ENCODE assay signal across 8 cellular contexts in genomic region chr14:68248481-68249255, GRCh38.
DNase-seq lines count a peak whose midpoint lies in the region; ATAC-seq, FAIRE-seq and TF ChIP-seq lines count a peak whose summit lies in the region.

No MANE protein-coding gene starts in this region.

- TF ChIP-seq CTCF in AG10803 (conservative IDR thresholded peaks at IDR 0.05; ENCODE audit: low read length), result peak; percentile 64
- TF ChIP-seq CTCF in GM12872 (IDR thresholded peaks at IDR 0.05; ENCODE audit: insufficient read depth, low read depth, low read length), result peak; percentile 50; the same call in 2 of the 3 replicates
- TF ChIP-seq CTCF in activated CD8-positive, alpha-beta T cell treated with anti-CD3 and anti-CD28 coated beads for 36 hours (IDR thresholded peaks at IDR 0.05), result peak; percentile 87
- peak; percentile 22 to 38 (median 32) for TF ChIP-seq CTCF in pancreas (IDR thresholded peaks at IDR 0.05)

- POLR2A ChIA-PET in activated CD8-positive, alpha-beta T cell treated with anti-CD3 and anti-CD28 coated beads for 36 hours (lab: Charles Lee), result interaction anchor here (1.0 kb wide), 1 partner anchor 12 kb away, joined by 3 read pairs; no protein-coding TSS in a partner anchor

- ATAC-seq in activated CD8-positive, alpha-beta T cell treated with anti-CD3 and anti-CD28 coated beads for 36 hours, result peak; percentile 70
- ATAC-seq in pancreas (peak; percentile 68 to 83 (median 81)), GM21390 (IDR thresholded peaks at IDR 0.05; ENCODE audit: unreplicated experiment) (no peak)

- H3K36me3 ChIP-seq in pancreas, result no peaks in the 10 kb centered on the region

- no peak overlapping the region for H3K27ac Mint-ChIP-seq in activated CD8-positive, alpha-beta T cell treated with anti-CD3 and anti-CD28 coated beads for 36 hours

- intact Hi-C loops in activated CD8-positive, alpha-beta T cell treated with anti-CD3 and anti-CD28 coated beads for 36 hours (cut with micrococcal nuclease), result loop anchor here (5.0 to 10.0 kb wide), 2 partner anchors 304 to 569 kb away; no protein-coding TSS in a partner anchor
- intact Hi-C loops in pancreas (cut with DNase I), result loop anchor here in 2 of 3 donors (5.0 to 10.0 kb wide), 4 partner anchors 314 to 566 kb away; no protein-coding TSS in a partner anchor

- peak overlapping the region; percentile 6 to 88 (median 50) for H3K27ac ChIP-seq in pancreas

- peaks cover 40 to 72% (median 41%) of the 10 kb centered on the region in 3 donors for H3K4me1 ChIP-seq in pancreas

- no peak overlapping the region for H3K4me3 Mint-ChIP-seq in activated CD8-positive, alpha-beta T cell treated with anti-CD3 and anti-CD28 coated beads for 36 hours

- peak; percentile 95 for FAIRE-seq in pancreas (lab: Jason Lieb, UNC)

- CTCF ChIA-PET in activated CD8-positive, alpha-beta T cell treated with anti-CD3 and anti-CD28 coated beads for 36 hours (lab: Charles Lee), result interaction anchor here (0.7 to 8.3 kb wide), 31 partner anchors 8 to 596 kb away, joined by 3 to 87 read pairs (median 3); partner anchors contain the start of gene ZFP36L1

- DNase-seq in AG10803 (ENCODE audit: low read depth), result peak; percentile 84
- DNase-seq in NCI-H1930 (lab: John Stamatoyannopoulos, UW), result peak; percentile 50 to 58
- DNase-seq in activated CD8-positive, alpha-beta T cell treated with anti-CD3 and anti-CD28 coated beads for 36 hours, result no peak
- peak; percentile 61 for DNase-seq in germinal center (ENCODE audit: low spot score)
- peak in 5 of 6 donors; percentile 37 to 61 (median 46) for DNase-seq in pancreas
- DNase-seq in ureter (ENCODE audit: low spot score), result no peak

- no peaks in the 10 kb centered on the region for H3K36me3 Mint-ChIP-seq in activated CD8-positive, alpha-beta T cell treated with anti-CD3 and anti-CD28 coated beads for 36 hours (ENCODE audit: low read depth)

- H3K27me3 Mint-ChIP-seq in activated CD8-positive, alpha-beta T cell treated with anti-CD3 and anti-CD28 coated beads for 36 hours, result no peaks in the 10 kb centered on the region

- no peaks in the 10 kb centered on the region for H3K9me3 Mint-ChIP-seq in activated CD8-positive, alpha-beta T cell treated with anti-CD3 and anti-CD28 coated beads for 36 hours

- no peaks in the 10 kb centered on the region for H3K9me3 ChIP-seq in pancreas

- no peak overlapping the region for H3K4me3 ChIP-seq in AG10803 (ENCODE audit: low read length)
- H3K4me3 ChIP-seq in pancreas, result no peak overlapping the region

- peaks cover 41% of the 10 kb centered on the region for H3K4me1 Mint-ChIP-seq in activated CD8-positive, alpha-beta T cell treated with anti-CD3 and anti-CD28 coated beads for 36 hours (ENCODE audit: low read depth)

- WGBS in pancreas, 2 donors, result 58 to 67% methylated on average over 7 of the region's 7 CpGs

- H3K27me3 ChIP-seq in pancreas, result no peaks in the 10 kb centered on the region

Comparison
In these comparisons a context has a peak if more than half of its experiments do, and no peak if none do; other contexts are left out.
1. DNase-seq: peak in AG10803 (single experiment), NCI-H1930 (2 of 2), germinal center (single experiment) and pancreas (5 of 6); none in activated CD8-positive, alpha-beta T cell treated with anti-CD3 and anti-CD28 coated beads for 36 hours (single experiment) and ureter (single experiment).
2. CTCF ChIP-seq: peak in every context shown above with its lines; median percentile 87 in activated CD8-positive, alpha-beta T cell treated with anti-CD3 and anti-CD28 coated beads for 36 hours; 64 in AG10803; 50 in GM12872; 32 in pancreas.